Comparison of ENCODE assay signal across 8 cellular contexts in genomic region chr2:25301453-25302352, GRCh38. TPM values are rescaled to one million over a fixed set of nuclear protein-coding genes. Genes with fewer than 3 reads are reported as not detected.
DNase-seq lines count a peak whose midpoint lies in the region; TF ChIP-seq lines count a peak whose summit lies in the region.

No MANE protein-coding gene starts in this region.

- no peak overlapping the region for H3K4me3 ChIP-seq in foreskin fibroblast (ENCODE audit: low read depth in 1 of 2, low read length in 2 of 2)

- peaks cover 6% of the 10 kb centered on the region for H3K36me3 Mint-ChIP-seq in type B pancreatic cell

- H3K27ac Mint-ChIP-seq in type B pancreatic cell = no peak overlapping the region

- no peak overlapping the region for H3K4me3 Mint-ChIP-seq in type B pancreatic cell

- no peaks in the 10 kb centered on the region for H3K27me3 Mint-ChIP-seq in type B pancreatic cell

- no peak for TF ChIP-seq CTCF in GM10266 (IDR thresholded peaks at IDR 0.05; ENCODE audit: control insufficient read depth, insufficient read depth, low read depth, missing control alignments)
- no peak for TF ChIP-seq CTCF in foreskin fibroblast (IDR thresholded peaks at IDR 0.05; ENCODE audit: low read depth, low read length)
- no peak for TF ChIP-seq CTCF in type B pancreatic cell (conservative IDR thresholded peaks at IDR 0.05)

- H3K4me1 Mint-ChIP-seq in type B pancreatic cell (ENCODE audit: unreplicated experiment) = peaks cover 32% of the 10 kb centered on the region

- no peaks in the 10 kb centered on the region for H3K9me3 Mint-ChIP-seq in type B pancreatic cell

- DNase-seq in GM10266 (ENCODE audit: extremely low spot score) (peak; percentile 88), HCEC 1CT (peak; percentile 64), M059J (ENCODE audit: low read depth) (peak; percentile 88), foreskin fibroblast (peak; percentile 83 to 91), type B pancreatic cell (ENCODE audit: extremely low spot score, unreplicated experiment) (no peak), medulla oblongata (ENCODE audit: extremely low spot score) (no peak)
- peak; percentile 86 for DNase-seq in activated CD8-positive, alpha-beta memory T cell treated with anti-CD3 and anti-CD28 coated beads for 24 hours
- DNase-seq in stimulated activated CD8-positive, alpha-beta memory T cell treated with anti-CD3 and anti-CD28 coated beads, Interleukin-7, amount 100 ng/mL, for 4 hours (ENCODE audit: low read depth in 2 of 2) = peak; percentile 66 to 67

RNA-seq across cellular contexts. Expression of gene DNMT3A, which starts 40.0 kb away (rescaled TPM):
- 2.2 and 3.9 TPM in 2 replicates for total RNA-seq in M059J (2014; rRNA removed; shearing (Covaris generic))
- total RNA-seq in type B pancreatic cell (ENCODE audit: low replicate concordance) = 97.6 and 139 TPM in 2 replicates

Comparison
In these comparisons a context has a peak if more than half of its experiments do, and no peak if none do; other contexts are left out.
1. DNase-seq: peak in GM10266 (single experiment), HCEC 1CT (single experiment), M059J (single experiment), activated CD8-positive, alpha-beta memory T cell treated with anti-CD3 and anti-CD28 coated beads for 24 hours (single experiment), foreskin fibroblast (2 of 2) and stimulated activated CD8-positive, alpha-beta memory T cell treated with anti-CD3 and anti-CD28 coated beads, Interleukin-7, amount 100 ng/mL, for 4 hours (2 of 2); none in type B pancreatic cell (single experiment) and medulla oblongata (single experiment).
2. RNA of gene DNMT3A, which starts 40.0 kb away (total RNA-seq): 97.6 to 139 TPM in type B pancreatic cell; 2.2 to 3.9 TPM in M059J; every median in the first group is over 10 times any median in the second.